1 cellular context compared by ENCODE assay signal in the genomic region with DNA sequence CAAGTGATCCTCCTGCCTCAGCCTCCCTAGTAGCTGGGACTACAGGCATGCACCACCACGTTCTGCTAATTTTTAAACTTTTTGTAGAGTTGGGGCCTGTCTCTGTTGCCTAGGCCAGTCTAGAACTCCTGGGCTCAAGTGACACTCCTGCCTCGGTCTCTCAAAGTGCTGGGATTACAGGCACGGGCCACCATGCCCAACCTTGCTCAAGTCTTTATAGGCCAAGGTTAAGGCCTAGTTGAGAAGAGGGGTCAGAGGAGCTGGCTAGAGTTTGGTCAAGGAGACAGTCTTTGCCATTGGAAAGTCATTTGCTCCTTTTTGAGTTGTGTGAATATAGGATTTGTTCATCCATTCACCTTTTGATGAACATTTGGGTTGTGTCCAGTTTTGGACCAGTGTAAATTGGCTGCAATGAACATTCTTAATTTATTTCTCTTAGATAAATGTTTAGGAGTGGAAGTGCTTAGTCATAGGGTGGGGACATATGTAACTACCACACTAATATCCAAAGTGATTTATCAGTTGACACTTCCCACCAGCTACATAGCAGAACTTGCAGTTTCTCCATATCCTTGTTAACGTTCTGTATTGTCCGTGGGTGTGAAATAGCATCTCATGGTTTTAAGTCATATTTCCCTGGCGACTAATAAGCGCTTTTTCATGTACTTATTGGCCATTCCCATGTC.
A peak's percentile ranks its signal among the peaks of the same experiment; 100 is the strongest.
TF ChIP-seq lines count a peak whose summit lies in the region.

No MANE protein-coding gene starts in this region.

TF ChIP-seq in K562, 482 proteins besides CTCF, POLR2A, EP300 and RAD21 (continued from another document):
- peak; percentile 91 for TF ChIP-seq ZNF592 (IDR thresholded peaks at IDR 0.05)
- TF ChIP-seq ZFX (CRISPR knock-in tag; IDR thresholded peaks at IDR 0.05), result peak; percentile 66
- no peak for TF ChIP-seq GABPA (tag; conservative IDR thresholded peaks at IDR 0.05; ENCODE audit: low read depth)
TF ChIP-seq in K562: peak in this region for 34.
